Comparison of ENCODE assay signal across 16 cellular contexts in the genomic region with DNA sequence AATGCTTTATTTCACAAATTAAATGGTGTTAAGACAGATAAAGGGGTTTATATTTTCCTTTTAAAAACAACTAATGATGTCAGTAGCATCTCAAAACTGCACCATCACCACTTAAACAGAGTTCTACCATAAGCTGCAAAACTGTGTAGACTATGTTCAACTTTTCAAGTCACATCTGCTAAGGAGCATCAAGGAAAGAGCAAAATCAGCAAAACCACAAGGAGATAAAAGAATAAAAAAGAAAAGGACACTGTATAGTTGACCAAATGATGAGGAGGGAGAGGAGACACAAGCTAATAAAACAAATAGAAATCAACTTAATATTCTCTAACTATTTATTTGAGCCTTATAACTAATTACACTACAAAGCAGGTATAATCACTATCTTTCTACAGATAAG. TPM values are rescaled to one million over a fixed set of nuclear protein-coding genes. Genes with fewer than 3 reads are reported as not detected.
A peak's percentile ranks its signal among the peaks of the same experiment; 100 is the strongest.
DNase-seq lines count a peak whose midpoint lies in the region; ATAC-seq, FAIRE-seq and TF ChIP-seq lines count a peak whose summit lies in the region.
"Had no signal": no experiment of that assay in that cellular context is flagged by ENCODE, and none has a peak within 500 bp of the region (broad histone marks: within the 10 kb centered on the region; RNA-seq: fewer than 3 reads in every experiment).

No MANE protein-coding gene starts in this region.

- H3K4me3 ChIP-seq in GM12878, result no peak overlapping the region
- H3K4me3 ChIP-seq: GM23248 had no signal

- no peak for TF ChIP-seq RAD21 in GM12878 (IDR thresholded peaks at IDR 0.05; ENCODE audit: insufficient read depth, low read depth, low read length)

- no peak for ATAC-seq in GM12878
- no peak for ATAC-seq in GM21390 (IDR thresholded peaks at IDR 0.05; ENCODE audit: unreplicated experiment)
- no peak for ATAC-seq in HG02798 (IDR thresholded peaks at IDR 0.05; ENCODE audit: poor library complexity, unreplicated experiment)
- ATAC-seq: CD8-positive, alpha-beta T cell had no signal

- no peak overlapping the region for H3K9ac ChIP-seq in GM12878 (ENCODE audit: control insufficient read depth, insufficient read depth, low read length)
- H3K9ac ChIP-seq: GM23248 had no signal

- peaks cover 16% of the 10 kb centered on the region for H3K79me2 ChIP-seq in GM12878 (ENCODE audit: control insufficient read depth, insufficient read depth, low read length)

- H3K36me3 Mint-ChIP-seq in activated naive CD4-positive, alpha-beta T cell treated with anti-CD3 and anti-CD28 coated beads, Interleukin-2, amount 50 U/mL, for 24 hours, result peaks cover 22% of the 10 kb centered on the region
- peaks cover 28% of the 10 kb centered on the region for H3K36me3 Mint-ChIP-seq in activated naive CD4-positive, alpha-beta T cell treated with anti-CD3 and anti-CD28 coated beads for 36 hours (ENCODE audit: low read depth)
- H3K36me3 Mint-ChIP-seq in Calu3 (ENCODE audit: insufficient read depth, unreplicated experiment), result peaks cover 31% of the 10 kb centered on the region

- H3K27ac Mint-ChIP-seq in activated naive CD4-positive, alpha-beta T cell treated with anti-CD3 and anti-CD28 coated beads, Interleukin-2, amount 50 U/mL, for 24 hours, result peak overlapping the region; percentile 6
- no peak overlapping the region for H3K27ac Mint-ChIP-seq in activated naive CD4-positive, alpha-beta T cell treated with anti-CD3 and anti-CD28 coated beads for 36 hours
- H3K27ac Mint-ChIP-seq in Calu3 (ENCODE audit: unreplicated experiment), result peak overlapping the region; percentile 4
- H3K27ac Mint-ChIP-seq: B cell; CD8-positive, alpha-beta T cell; H9 had no signal

- BruUV-seq in Calu3 (replicated peaks; lab: Mats Ljungman, UMichigan), result no TSS peak
- no TSS peak for BruUV-seq in GM12878 (replicated peaks; lab: Mats Ljungman, UMichigan)

- no peak overlapping the region for H3K27ac ChIP-seq in GM12878 (ENCODE audit: control insufficient read depth, insufficient read depth)
- H3K27ac ChIP-seq: GM23248 had no signal

- RAD21 ChIA-PET in GM12878 (lab: Charles Lee; ENCODE audit: unreplicated experiment), result no interaction called here

- no peak for TF ChIP-seq EP300 in GM12878 (IDR thresholded peaks at IDR 0.05; ENCODE audit: borderline replicate concordance in 1 of 2, control insufficient read depth in 1 of 2, low read depth in 2 of 2, low read length in 2 of 2)

- no peak for DNase-seq in activated naive CD4-positive, alpha-beta T cell treated with anti-CD3 and anti-CD28 coated beads for 36 hours
- DNase-seq in Calu3, result no peak
- DNase-seq in GM12878 (ENCODE audit: low read depth, low spot score), result no peak
- no peak for DNase-seq in OCI-M2 (lab: John Stamatoyannopoulos, UW; ENCODE audit: unreplicated experiment)
- DNase-seq: CD8-positive, alpha-beta T cell; COR-L47; DND-41; GDM1; GM23248; H9 had no signal

- no peaks in the 10 kb centered on the region for H3K27me3 Mint-ChIP-seq in activated naive CD4-positive, alpha-beta T cell treated with anti-CD3 and anti-CD28 coated beads, Interleukin-2, amount 50 U/mL, for 24 hours
- no peaks in the 10 kb centered on the region for H3K27me3 Mint-ChIP-seq in activated naive CD4-positive, alpha-beta T cell treated with anti-CD3 and anti-CD28 coated beads for 36 hours (ENCODE audit: low read depth)
- H3K27me3 Mint-ChIP-seq in Calu3 (ENCODE audit: unreplicated experiment), result no peaks in the 10 kb centered on the region
- H3K27me3 Mint-ChIP-seq: B cell had no signal

- CTCF ChIA-PET in activated naive CD4-positive, alpha-beta T cell treated with anti-CD3 and anti-CD28 coated beads for 36 hours (lab: Charles Lee), result interaction anchor here (1.1 kb wide), 1 partner anchor 22 kb away, joined by 5 read pairs; no protein-coding TSS in a partner anchor
- CTCF ChIA-PET in Calu3 (lab: Charles Lee), result no interaction called here
- CTCF ChIA-PET in GM12878 (lab: Yijun Ruan, JAX), result interaction anchor here (0.7 to 2.2 kb wide), 4 partner anchors 16 to 60 kb away, joined by 3 to 8 read pairs (median 4); no protein-coding TSS in a partner anchor

- TF ChIP-seq POLR2A in GM12878 (IDR thresholded peaks at IDR 0.05; ENCODE audit: low read depth, low read length), result no peak

- peaks cover 55% of the 10 kb centered on the region for H3K4me1 Mint-ChIP-seq in activated naive CD4-positive, alpha-beta T cell treated with anti-CD3 and anti-CD28 coated beads, Interleukin-2, amount 50 U/mL, for 24 hours
- peaks cover 25% of the 10 kb centered on the region for H3K4me1 Mint-ChIP-seq in activated naive CD4-positive, alpha-beta T cell treated with anti-CD3 and anti-CD28 coated beads for 36 hours (ENCODE audit: low read depth)
- peaks cover 8% of the 10 kb centered on the region for H3K4me1 Mint-ChIP-seq in Calu3 (ENCODE audit: low read depth, unreplicated experiment)
- H3K4me1 Mint-ChIP-seq: CD14-positive monocyte, H9 had no signal

- POLR2A ChIA-PET in GM12878 (lab: Charles Lee), result interaction anchor here (1.2 kb wide), 1 partner anchor 13 kb away, joined by 3 read pairs; no protein-coding TSS in a partner anchor

- H3K4me2 ChIP-seq in GM12878 (ENCODE audit: control insufficient read depth, insufficient read depth), result no peak overlapping the region

- H2AFZ ChIP-seq in GM12878 (ENCODE audit: control insufficient read depth, low read depth, low read length), result no peak overlapping the region
- H2AFZ ChIP-seq: GM23248 had no signal

- intact Hi-C loops in activated naive CD4-positive, alpha-beta T cell treated with anti-CD3 and anti-CD28 coated beads for 36 hours (cut with micrococcal nuclease), result no loop called here
- intact Hi-C loops in Calu3 (cut with micrococcal nuclease; ENCODE audit: unreplicated experiment), result no loop called here
- intact Hi-C loops in GM12878 (cut with micrococcal nuclease; ENCODE audit: unreplicated experiment), result no loop called here

- H3K36me3 ChIP-seq in GM12878 (ENCODE audit: control insufficient read depth in 2 of 2, insufficient read depth in 2 of 2, low read length in 1 of 2), result peaks cover 3 to 18% of the 10 kb centered on the region in 2 experiments; a peak in 3 of 4 replicates

- H3K4me3 Mint-ChIP-seq in activated naive CD4-positive, alpha-beta T cell treated with anti-CD3 and anti-CD28 coated beads, Interleukin-2, amount 50 U/mL, for 24 hours, result no peak overlapping the region
- H3K4me3 Mint-ChIP-seq in activated naive CD4-positive, alpha-beta T cell treated with anti-CD3 and anti-CD28 coated beads for 36 hours, result no peak overlapping the region
- H3K4me3 Mint-ChIP-seq in Calu3 (ENCODE audit: low read depth, unreplicated experiment), result no peak overlapping the region
- H3K4me3 Mint-ChIP-seq: B cell; CD14-positive monocyte; CD8-positive, alpha-beta T cell; H9 had no signal

- SMC1A ChIA-PET in GM12878 (lab: Charles Lee; ENCODE audit: uncharacterized antibody, unreplicated experiment), result interaction anchor here (0.7 to 1.7 kb wide), 3 partner anchors 13 to 33 kb away, joined by 3 to 4 read pairs (median 3); no protein-coding TSS in a partner anchor

- H3K27me3 ChIP-seq in GM12878 (replicated peaks in 1 of 2; ENCODE audit: control insufficient read depth in 2 of 2, insufficient read depth in 2 of 2, low read length in 1 of 2), result no peaks in the 10 kb centered on the region

- FAIRE-seq in GM12878 (lab: Jason Lieb, UNC), result peak; percentile 47
- FAIRE-seq: A204.1 had no signal

- no peaks in the 10 kb centered on the region for H3K4me1 ChIP-seq in GM12878 (ENCODE audit: control insufficient read depth, insufficient read depth, low read length)

- no peak for TF ChIP-seq CTCF in Calu3 (IDR thresholded peaks at IDR 0.05; ENCODE audit: unreplicated experiment)
- no peak for TF ChIP-seq CTCF in GM12878 (IDR thresholded peaks at IDR 0.05 in 2 of 3, conservative IDR thresholded peaks at IDR 0.05 in 1 of 3; ENCODE audit: control insufficient read depth in 2 of 3, extremely low read depth in 1 of 3, insufficient read depth in 1 of 3, low read depth in 3 of 3, low read length in 3 of 3)

- in situ Hi-C loops in GM12878 (cut with MboI), result no loop called here

- no peaks in the 10 kb centered on the region for H3K9me3 Mint-ChIP-seq in activated naive CD4-positive, alpha-beta T cell treated with anti-CD3 and anti-CD28 coated beads, Interleukin-2, amount 50 U/mL, for 24 hours
- H3K9me3 Mint-ChIP-seq in activated naive CD4-positive, alpha-beta T cell treated with anti-CD3 and anti-CD28 coated beads for 36 hours, result no peaks in the 10 kb centered on the region
- H3K9me3 Mint-ChIP-seq in Calu3 (ENCODE audit: low read depth, unreplicated experiment), result no peaks in the 10 kb centered on the region
- H3K9me3 Mint-ChIP-seq: CD14-positive monocyte; CD8-positive, alpha-beta T cell had no signal

- H3K9me3 ChIP-seq in GM12878 (replicated peaks; ENCODE audit: control insufficient read depth, insufficient read depth, low read length), result no peaks in the 10 kb centered on the region; the same call in 2 of the 3 replicates

- H4K20me1 ChIP-seq in GM12878 (ENCODE audit: control insufficient read depth, insufficient read depth), result no peaks in the 10 kb centered on the region

RNA-seq across cellular contexts. Expression of gene PRPF40A, which starts 33.9 kb away (rescaled TPM):
- 100 to 1,000 TPM; 123 to 128 TPM for total RNA-seq in activated naive CD4-positive, alpha-beta T cell treated with anti-CD3 and anti-CD28 coated beads for 36 hours
- total RNA-seq in Calu3 (2022) (118 and 140 TPM in 2 replicates), GM12878 (2014; rRNA removed) (123 and 139 TPM in 2 replicates), GM12878 (2014; rRNA removed; fragmentation: Illumina TruSeq; extraction: Trizol) (159 and 164 TPM in 2 replicates), GM12878 (2021) (145 and 151 TPM in 2 replicates)
- 399 and 423 TPM in 2 replicates for total RNA-seq in GM12878 (2013; cell fraction: nucleolus; rRNA removed)
- polyA plus RNA-seq in GM12878 (2011; ENCODE audit: low read depth), result 32.0 TPM
- polyA plus RNA-seq in GM12878 (2011; rRNA removed) (145 and 175 TPM in 2 replicates), GM12878 (2014; fragmentation: Illumina TruSeq; extraction: Trizol) (143 and 160 TPM in 2 replicates), GM12878 (2014; fragmentation: Nextera tagmentation; extraction: Ambion mirVana) (100 to 1,000 TPM in 1 of 2 experiments, 10 to 100 TPM in 1; 97.8 to 117 TPM), GM12878 (2014; rRNA removed) (90.8 and 131 TPM in 2 replicates), GM12878 (2016; fragmentation: Nextera tagmentation; extraction: Ambion mirVana) (100 to 1,000 TPM; 189 to 197 TPM)
- polyA plus RNA-seq in GM12878 (2011; cell fraction: cytosol; rRNA removed), result 85.3 and 127 TPM in 2 replicates
- 285 and 290 TPM in 2 replicates for polyA plus RNA-seq in GM12878 (2011; cell fraction: nucleus; rRNA removed)
- 47.0 and 71.4 TPM in 2 replicates for polyA plus RNA-seq in GM12878 (2012)
- 242 and 408 TPM in 2 replicates for polyA minus RNA-seq in GM12878 (2011; rRNA and poly(A)+ RNA removed)
- 51.6 and 67.1 TPM in 2 replicates for polyA minus RNA-seq in GM12878 (2011; cell fraction: cytosol; rRNA and poly(A)+ RNA removed)
- polyA minus RNA-seq in GM12878 (2011; cell fraction: nucleus; rRNA and poly(A)+ RNA removed), result 208 and 363 TPM in 2 replicates

RNA-seq across cellular contexts. Expression of gene ARL6IP6, which starts 35.0 kb away (rescaled TPM):
- total RNA-seq in activated naive CD4-positive, alpha-beta T cell treated with anti-CD3 and anti-CD28 coated beads for 36 hours, result 10 to 100 TPM; 17.0 to 17.2 TPM
- 32.6 and 32.8 TPM in 2 replicates for total RNA-seq in Calu3 (2022)
- 52.3 and 58.3 TPM in 2 replicates for total RNA-seq in GM12878 (2013; cell fraction: nucleolus; rRNA removed)
- total RNA-seq in GM12878 (2014; rRNA removed), result 15.8 and 21.1 TPM in 2 replicates
- total RNA-seq in GM12878 (2014; rRNA removed; fragmentation: Illumina TruSeq; extraction: Trizol), result 23.4 and 25.8 TPM in 2 replicates
- total RNA-seq in GM12878 (2021), result 23.5 and 26.6 TPM in 2 replicates
- 16.8 TPM for polyA plus RNA-seq in GM12878 (2011; ENCODE audit: low read depth)
- 87.3 and 130 TPM in 2 replicates for polyA plus RNA-seq in GM12878 (2011; rRNA removed)
- polyA plus RNA-seq in GM12878 (2011; cell fraction: cytosol; rRNA removed), result 27.4 and 39.7 TPM in 2 replicates
- polyA plus RNA-seq in GM12878 (2011; cell fraction: nucleus; rRNA removed), result 71.2 and 88.7 TPM in 2 replicates
- polyA plus RNA-seq in GM12878 (2012), result 14.3 and 19.4 TPM in 2 replicates
- 31.7 and 48.0 TPM in 2 replicates for polyA plus RNA-seq in GM12878 (2014; fragmentation: Illumina TruSeq; extraction: Trizol)
- polyA plus RNA-seq in GM12878 (2014; fragmentation: Nextera tagmentation; extraction: Ambion mirVana), result 10 to 100 TPM; 18.0 to 30.1 TPM
- polyA plus RNA-seq in GM12878 (2014; rRNA removed), result 18.1 and 19.5 TPM in 2 replicates
- polyA plus RNA-seq in GM12878 (2016; fragmentation: Nextera tagmentation; extraction: Ambion mirVana), result 10 to 100 TPM; 48.5 to 51.5 TPM
- polyA minus RNA-seq in GM12878 (2011; rRNA and poly(A)+ RNA removed), result 27.0 and 29.3 TPM in 2 replicates
- polyA minus RNA-seq in GM12878 (2011; cell fraction: cytosol; rRNA and poly(A)+ RNA removed), result 6.9 and 9.1 TPM in 2 replicates
- 18.9 and 25.4 TPM in 2 replicates for polyA minus RNA-seq in GM12878 (2011; cell fraction: nucleus; rRNA and poly(A)+ RNA removed)
